In the genomic region with DNA sequence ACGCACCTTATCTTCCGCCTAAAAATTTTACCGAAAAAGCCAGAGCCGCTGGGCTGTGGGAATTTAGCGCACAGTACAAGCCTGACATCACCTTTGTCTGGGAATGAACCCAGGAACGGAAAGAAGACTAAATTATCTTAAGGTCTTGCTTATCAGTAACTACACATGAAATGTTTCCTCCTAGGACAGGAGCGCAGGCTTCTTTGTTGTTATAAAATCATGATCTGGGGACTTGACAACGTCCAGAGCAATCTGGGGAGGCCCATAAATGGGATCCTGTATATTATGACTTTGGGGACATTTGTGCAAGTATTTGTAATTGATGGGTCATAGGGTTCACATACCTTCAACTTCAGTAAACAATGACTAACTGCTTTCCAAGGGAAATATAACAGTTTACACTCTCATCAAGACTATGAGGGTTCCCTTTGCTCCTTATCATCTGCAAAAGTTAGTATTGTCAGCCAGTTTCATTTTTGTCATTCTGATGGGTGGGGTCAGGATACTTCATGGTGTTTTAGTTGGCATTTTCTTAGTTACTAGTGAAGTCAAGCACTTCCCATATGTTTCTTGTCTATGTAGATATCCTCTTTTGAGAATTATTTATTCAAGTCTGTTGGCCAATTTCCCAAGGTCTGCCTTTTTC, we compare ENCODE assay signal across 9 cellular contexts.
DNase-seq lines count a peak whose midpoint lies in the region; TF ChIP-seq lines count a peak whose summit lies in the region.
"Had no signal": no experiment of that assay in that cellular context is flagged by ENCODE, and none has a peak within 500 bp of the region (broad histone marks: within the 10 kb centered on the region; RNA-seq: fewer than 3 reads in every experiment).

No MANE protein-coding gene starts in this region.

- TF ChIP-seq CTCF in chondrocyte (IDR thresholded peaks at IDR 0.05) = peak; percentile 66
- TF ChIP-seq CTCF in neural progenitor cell (IDR thresholded peaks at IDR 0.05) = no peak

- H3K9me3 ChIP-seq in neural progenitor cell (ENCODE audit: low read depth) = peaks cover 4% of the 10 kb centered on the region

- no peaks in the 10 kb centered on the region for H4K20me1 ChIP-seq in neural progenitor cell (ENCODE audit: low read depth)

- H3K9ac ChIP-seq in neural progenitor cell = no peak overlapping the region

- no peaks in the 10 kb centered on the region for H3K79me2 ChIP-seq in neural progenitor cell (ENCODE audit: low read depth)

- no peaks in the 10 kb centered on the region for H3K36me3 ChIP-seq in neural progenitor cell

- peak overlapping the region; percentile 87 for H2AFZ ChIP-seq in neural progenitor cell (replicated peaks)

- DNase-seq in EH (ENCODE audit: low read depth) = peak; percentile 49
- peak; percentile 10 for DNase-seq in HT-29 (ENCODE audit: low spot score)
- no peak for DNase-seq in chondrocyte (ENCODE audit: low spot score)
- DNase-seq in neural progenitor cell (ENCODE audit: low spot score) = no peak
- no peak for DNase-seq in hippocampal formation (lab: John Stamatoyannopoulos, UW)
- DNase-seq in T1000 (lab: John Stamatoyannopoulos, UW) = no peak
- DNase-seq in AML-193 (lab: John Stamatoyannopoulos, UW) = no peak
- DNase-seq in activated CD8-positive, alpha-beta memory T cell treated with anti-CD3 and anti-CD28 coated beads, Interleukin-2, amount 50 U/mL, for 4 hours = no peak

- H3K9me3 Mint-ChIP-seq in chondrocyte (ENCODE audit: low read depth) (peaks cover 30% of the 10 kb centered on the region), neural progenitor cell (peaks cover 36% of the 10 kb centered on the region)

- peak overlapping the region; percentile 77 for H3K4me2 ChIP-seq in neural progenitor cell

- no peaks in the 10 kb centered on the region for H3F3A ChIP-seq in neural progenitor cell (ENCODE audit: low read depth)

- H3K27ac Mint-ChIP-seq in chondrocyte (ENCODE audit: unreplicated experiment) = no peak overlapping the region
- H3K27ac Mint-ChIP-seq in neural progenitor cell = no peak overlapping the region
- H3K27ac Mint-ChIP-seq: activated T-helper 2 cell treated with anti-CD3 and anti-CD28 coated beads, Interferon-gamma antibody, Interleukin-2, Interleukin-4, amounts not matched to agents 10 μg/mL and 5 μg/mL and 100 μg/mL, durations not matched to agents 14 hours and 24 hours and 36 hours had no signal

- no peaks in the 10 kb centered on the region for H3K4me1 ChIP-seq in neural progenitor cell

- H3K27ac ChIP-seq in neural progenitor cell = no peak overlapping the region

- H3K4me3 Mint-ChIP-seq in chondrocyte (ENCODE audit: unreplicated experiment) (no peak overlapping the region), neural progenitor cell (no peak overlapping the region)

- peaks cover 15% of the 10 kb centered on the region for H3K27me3 ChIP-seq in neural progenitor cell

- H3K27me3 Mint-ChIP-seq in chondrocyte (ENCODE audit: low read depth) (no peaks in the 10 kb centered on the region), neural progenitor cell (ENCODE audit: insufficient read depth, low read depth) (peaks cover 3% of the 10 kb centered on the region)

- H3K4me1 Mint-ChIP-seq in chondrocyte (ENCODE audit: low read depth) = peaks cover 22% of the 10 kb centered on the region
- peaks cover 2% of the 10 kb centered on the region for H3K4me1 Mint-ChIP-seq in neural progenitor cell

- H3K36me3 Mint-ChIP-seq in chondrocyte (ENCODE audit: low read depth) = peaks cover 9% of the 10 kb centered on the region
- peaks cover 10% of the 10 kb centered on the region for H3K36me3 Mint-ChIP-seq in neural progenitor cell

- H3K4me3 ChIP-seq in neural progenitor cell = peak overlapping the region; percentile 36

Comparison
In these comparisons a context has a peak if more than half of its experiments do, and no peak if none do; other contexts are left out.
1. DNase-seq: peak in EH (single experiment) and HT-29 (single experiment); none in chondrocyte (single experiment), neural progenitor cell (single experiment), hippocampal formation (0 of 2), T1000 (single experiment), AML-193 (0 of 2) and activated CD8-positive, alpha-beta memory T cell treated with anti-CD3 and anti-CD28 coated beads, Interleukin-2, amount 50 U/mL, for 4 hours (single experiment).